ENCODE assay signal across 14 cellular contexts in genomic region chr12:76026643-76027063, GRCh38. TPM values are rescaled to one million over a fixed set of nuclear protein-coding genes. Genes with fewer than 3 reads are reported as not detected.
DNase-seq lines count a peak whose midpoint lies in the region; ATAC-seq, FAIRE-seq and TF ChIP-seq lines count a peak whose summit lies in the region.
"Had no signal": no experiment of that assay in that cellular context is flagged by ENCODE, and none has a peak within 500 bp of the region (broad histone marks: within the 10 kb centered on the region; RNA-seq: fewer than 3 reads in every experiment).

No MANE protein-coding gene starts in this region.

- no peaks in the 10 kb centered on the region for H3K27me3 ChIP-seq in ACC112 (ENCODE audit: insufficient read depth, low read length)
- no peaks in the 10 kb centered on the region for H3K27me3 ChIP-seq in HUES64 (ENCODE audit: insufficient read depth, low read length)
- no peaks in the 10 kb centered on the region for H3K27me3 ChIP-seq in liver (ENCODE audit: control insufficient read depth in 4 of 4, insufficient read depth in 4 of 4, low read length in 3 of 4)
- no peaks in the 10 kb centered on the region for H3K27me3 ChIP-seq in SJCRH30
- H3K27me3 ChIP-seq in pancreas: no peaks in the 10 kb centered on the region
- H3K27me3 ChIP-seq: cardiac muscle cell had no signal

- WGBS in HUES64: 86% methylated on average over 1 of the region's 1 CpG
- 79% methylated on average over 1 of the region's 1 CpG for WGBS in liver
- 73 to 81% methylated on average over 1 of the region's 1 CpG for WGBS in pancreas, 2 donors

- H3K9ac ChIP-seq in HUES64 (ENCODE audit: low read depth, low read length) (no peak overlapping the region), liver (ENCODE audit: low read depth in 1 of 2, low read length in 2 of 2) (no peak overlapping the region)

- DNase-seq in astrocyte of the spinal cord (ENCODE audit: low read depth, low spot score): peak; percentile 73
- DNase-seq in NCI-H526 (lab: John Stamatoyannopoulos, UW): no peak
- DNase-seq in SJCRH30: no peak
- DNase-seq in pancreas: no peak
- no peak for DNase-seq in stimulated activated CD4-positive, alpha-beta T cell treated with anti-CD3 and anti-CD28 coated beads, Interleukin-2, amount 100 ng/mL, for 24 hours
- DNase-seq: activated CD8-positive, alpha-beta memory T cell treated with anti-CD3 and anti-CD28 coated beads for 24 hours; CD8-positive, alpha-beta T cell; naive thymus-derived CD4-positive, alpha-beta T cell; SHP77 treated with DMSO at 0.1 percent for 48 hours; stimulated activated CD4-positive, alpha-beta T cell treated with anti-CD3 and anti-CD28 coated beads, Interleukin-4, amount 100 ng/mL, for 1 hour had no signal

- TF ChIP-seq CTCF in astrocyte of the spinal cord (IDR thresholded peaks at IDR 0.05; ENCODE audit: low read depth, low read length): no peak
- no peak for TF ChIP-seq CTCF in liver (IDR thresholded peaks at IDR 0.05; ENCODE audit: low read depth, low read length, missing input control)
- TF ChIP-seq CTCF in pancreas (IDR thresholded peaks at IDR 0.05): no peak

- H3K27ac ChIP-seq in ACC112 (ENCODE audit: low read depth, low read length): peak overlapping the region; percentile 94
- no peak overlapping the region; the same call in 1 of the 2 replicates for H3K27ac ChIP-seq in HUES64 (ENCODE audit: low read depth, low read length)
- no peak overlapping the region for H3K27ac ChIP-seq in liver (ENCODE audit: low read depth in 1 of 2, low read length in 2 of 2)
- no peak overlapping the region for H3K27ac ChIP-seq in SJCRH30
- no peak overlapping the region for H3K27ac ChIP-seq in pancreas
- H3K27ac ChIP-seq: cardiac muscle cell had no signal

- peak overlapping the region; percentile 93 for H3K4me3 ChIP-seq in ACC112 (ENCODE audit: low read depth, low read length)
- H3K4me3 ChIP-seq in HUES64 (ENCODE audit: low read length): 0 out of 2 replicates have a peak overlapping the region, but pooled peaks have one; percentile 1
- peak overlapping the region; percentile 98 for H3K4me3 ChIP-seq in astrocyte of the spinal cord (ENCODE audit: low read depth, low read length)
- no peak overlapping the region for H3K4me3 ChIP-seq in liver (ENCODE audit: low read depth in 1 of 3, low read length in 3 of 3)
- no peak overlapping the region for H3K4me3 ChIP-seq in SJCRH30
- H3K4me3 ChIP-seq in pancreas: no peak overlapping the region
- H3K4me3 ChIP-seq: cardiac muscle cell had no signal

- in situ Hi-C loops in astrocyte of the spinal cord (cut with HindIII; ENCODE audit: low sequenced_read_pairs): no loop called here

- intact Hi-C loops in pancreas (cut with DNase I): no loop called here

- H2AFZ ChIP-seq in ACC112 (ENCODE audit: low read length, unreplicated experiment): no peak overlapping the region

- peaks cover 43% of the 10 kb centered on the region for H3K79me2 ChIP-seq in ACC112 (ENCODE audit: control insufficient read depth, insufficient read depth, low read length, unreplicated experiment)

- peak; percentile 9 to 36 for TF ChIP-seq RAD21 in liver (IDR thresholded peaks at IDR 0.05)

- H3K36me3 ChIP-seq in ACC112 (ENCODE audit: insufficient read depth, low read length) (peaks cover 34% of the 10 kb centered on the region), HUES64 (ENCODE audit: insufficient read depth, low read length) (peaks cover 33% of the 10 kb centered on the region), liver (ENCODE audit: control insufficient read depth in 4 of 4, insufficient read depth in 3 of 4, low read depth in 1 of 4, low read length in 3 of 4) (no peaks in the 10 kb centered on the region), SJCRH30 (no peaks in the 10 kb centered on the region; the same call in none of the 2 replicates), pancreas (no peaks in the 10 kb centered on the region)
- H3K36me3 ChIP-seq: cardiac muscle cell had no signal

- H3K9me3 ChIP-seq in HUES64 (ENCODE audit: insufficient read depth, low read depth, low read length): no peaks in the 10 kb centered on the region
- no peaks in the 10 kb centered on the region for H3K9me3 ChIP-seq in liver (ENCODE audit: control insufficient read depth in 4 of 4, low read length in 3 of 4)
- H3K9me3 ChIP-seq in SJCRH30 (replicated peaks): no peaks in the 10 kb centered on the region
- H3K9me3 ChIP-seq in pancreas: no peaks in the 10 kb centered on the region

- no peak for FAIRE-seq in pancreas (lab: Jason Lieb, UNC)

- no peak for ATAC-seq in pancreas
- ATAC-seq: CD8-positive, alpha-beta T cell; naive thymus-derived CD4-positive, alpha-beta T cell had no signal

- H3K4me1 ChIP-seq in ACC112 (ENCODE audit: control insufficient read depth, insufficient read depth, low read length, unreplicated experiment) (peaks cover 29% of the 10 kb centered on the region), HUES64 (ENCODE audit: insufficient read depth, low read length) (peaks cover 24% of the 10 kb centered on the region), liver (ENCODE audit: control insufficient read depth in 4 of 4, insufficient read depth in 4 of 4, low read length in 3 of 4) (peaks cover 0 to 4% (median 1%) of the 10 kb centered on the region in 4 donors), SJCRH30 (peaks cover 3% of the 10 kb centered on the region; the same call in 1 of the 2 replicates), pancreas (peaks cover 0 to 13% (median 6%) of the 10 kb centered on the region in 3 donors)

TF ChIP-seq in liver, 16 proteins besides CTCF, POLR2A, EP300 and RAD21:
- peak; percentile 48 to 64 for TF ChIP-seq RXRA (IDR thresholded peaks at IDR 0.05)
- no peak for TF ChIP-seq EGR1 (IDR thresholded peaks at IDR 0.05; ENCODE audit: low read depth in 2 of 2)
- peak; percentile 43 for TF ChIP-seq SP1 (IDR thresholded peaks at IDR 0.05)
- peak; percentile 73 for TF ChIP-seq NR2F2 (IDR thresholded peaks at IDR 0.05)

RNA-seq across cellular contexts. Expression of gene PHLDA1, which starts 4.9 kb away (rescaled TPM):
- 16.6 TPM for polyA plus RNA-seq in HUES64 (2013, experiment 1 of 2)
- 15.8 TPM for polyA plus RNA-seq in HUES64 (2013, experiment 2 of 2)
- total RNA-seq in liver (10 to 100 TPM in 1 of 2 donors, 1 to 10 TPM in 1; 4.5 to 11.5 TPM), pancreas (10 to 100 TPM in 3 of 6 donors, 1 to 10 TPM in 3; 2.9 to 16.1 (median 7.1) TPM)
- polyA plus RNA-seq in liver (1 to 10 TPM; 2.8 to 6.9 TPM), pancreas (1 to 10 TPM; 2.9 to 5.9 TPM)
- total RNA-seq in SJCRH30 (2014; rRNA removed; shearing (Covaris generic)): 12.9 and 13.5 TPM in 2 replicates

RNA-seq across cellular contexts. Expression of gene NAP1L1, which starts 57.8 kb away (rescaled TPM):
- polyA plus RNA-seq in HUES64 (2013, experiment 1 of 2): 966 TPM
- polyA plus RNA-seq in HUES64 (2013, experiment 2 of 2): 1,149 TPM
- total RNA-seq in liver (10 to 100 TPM; 38.1 to 74.7 TPM), pancreas (100 to 1,000 TPM in 3 of 6 donors, 10 to 100 TPM in 3; 69.4 to 188 (median 110) TPM)
- polyA plus RNA-seq in liver (10 to 100 TPM; 36.6 to 46.6 TPM), pancreas (100 to 1,000 TPM in 1 of 2 donors, 10 to 100 TPM in 1; 81.7 to 134 TPM)
- 791 and 902 TPM in 2 replicates for total RNA-seq in SJCRH30 (2014; rRNA removed; shearing (Covaris generic))

Comparison
In these comparisons a context has a peak if more than half of its experiments do, and no peak if none do; other contexts are left out.
1. H3K4me3 ChIP-seq: peak in ACC112 (single experiment), HUES64 (single experiment) and astrocyte of the spinal cord (single experiment); none in liver (0 of 3), SJCRH30 (single experiment) and pancreas (0 of 4).